Comparison of ENCODE assay signal across 2 cellular contexts in the genomic region with DNA sequence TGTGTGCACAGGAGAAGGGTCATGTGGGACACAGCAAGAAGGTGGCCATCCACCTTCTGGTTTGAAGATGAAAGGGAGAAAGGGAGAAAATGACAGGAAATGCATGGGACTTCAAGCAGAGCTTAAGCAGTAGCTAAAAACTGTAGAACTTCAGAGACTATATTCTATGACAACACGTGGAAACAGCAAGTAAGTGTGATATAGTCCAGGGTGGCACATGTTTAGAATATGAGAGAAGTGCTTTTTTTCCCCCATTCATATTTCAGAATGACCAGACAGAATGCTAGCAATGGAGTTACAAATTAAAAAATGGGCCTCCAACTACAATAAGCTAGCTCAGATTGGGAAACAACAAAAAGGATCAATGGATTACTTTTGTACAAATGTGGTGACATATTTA.
TF ChIP-seq lines count a peak whose summit lies in the region.

No MANE protein-coding gene starts in this region.

TF ChIP-seq in HepG2, 621 proteins besides CTCF, POLR2A, EP300 and RAD21:
- TF ChIP-seq, protein P1, sequence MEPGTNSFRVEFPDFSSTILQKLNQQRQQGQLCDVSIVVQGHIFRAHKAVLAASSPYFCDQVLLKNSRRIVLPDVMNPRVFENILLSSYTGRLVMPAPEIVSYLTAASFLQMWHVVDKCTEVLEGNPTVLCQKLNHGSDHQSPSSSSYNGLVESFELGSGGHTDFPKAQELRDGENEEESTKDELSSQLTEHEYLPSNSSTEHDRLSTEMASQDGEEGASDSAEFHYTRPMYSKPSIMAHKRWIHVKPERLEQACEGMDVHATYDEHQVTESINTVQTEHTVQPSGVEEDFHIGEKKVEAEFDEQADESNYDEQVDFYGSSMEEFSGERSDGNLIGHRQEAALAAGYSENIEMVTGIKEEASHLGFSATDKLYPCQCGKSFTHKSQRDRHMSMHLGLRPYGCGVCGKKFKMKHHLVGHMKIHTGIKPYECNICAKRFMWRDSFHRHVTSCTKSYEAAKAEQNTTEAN (CRISPR knock-in tag; conservative IDR thresholded peaks at IDR 0.05): no peak
- TF ChIP-seq, protein P2, sequence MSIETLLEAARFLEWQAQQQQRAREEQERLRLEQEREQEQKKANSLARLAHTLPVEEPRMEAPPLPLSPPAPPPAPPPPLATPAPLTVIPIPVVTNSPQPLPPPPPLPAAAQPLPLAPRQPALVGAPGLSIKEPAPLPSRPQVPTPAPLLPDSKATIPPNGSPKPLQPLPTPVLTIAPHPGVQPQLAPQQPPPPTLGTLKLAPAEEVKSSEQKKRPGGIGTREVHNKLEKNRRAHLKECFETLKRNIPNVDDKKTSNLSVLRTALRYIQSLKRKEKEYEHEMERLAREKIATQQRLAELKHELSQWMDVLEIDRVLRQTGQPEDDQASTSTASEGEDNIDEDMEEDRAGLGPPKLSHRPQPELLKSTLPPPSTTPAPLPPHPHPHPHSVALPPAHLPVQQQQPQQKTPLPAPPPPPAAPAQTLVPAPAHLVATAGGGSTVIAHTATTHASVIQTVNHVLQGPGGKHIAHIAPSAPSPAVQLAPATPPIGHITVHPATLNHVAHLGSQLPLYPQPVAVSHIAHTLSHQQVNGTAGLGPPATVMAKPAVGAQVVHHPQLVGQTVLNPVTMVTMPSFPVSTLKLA (IDR thresholded peaks at IDR 0.05): peak; percentile 95
TF ChIP-seq in HepG2: peak in this region for 1.

TF ChIP-seq in H1, 55 proteins besides CTCF, POLR2A, EP300 and RAD21:
- TF ChIP-seq NRF1 (IDR thresholded peaks at IDR 0.05; ENCODE audit: low read depth, low read length) (no peak), PHF8 (conservative IDR thresholded peaks at IDR 0.05; ENCODE audit: low read depth, low read length) (no peak), SIN3A (conservative IDR thresholded peaks at IDR 0.05 in 1 of 2, IDR thresholded peaks at IDR 0.05 in 1 of 2; ENCODE audit: low read depth in 1 of 2, low read length in 2 of 2) (no peak), SP2 (IDR thresholded peaks at IDR 0.05; ENCODE audit: low read length) (no peak), KDM4A (IDR thresholded peaks at IDR 0.05; ENCODE audit: low read depth, low read length, severe bottlenecking) (no peak), TBP (IDR thresholded peaks at IDR 0.05; ENCODE audit: low read depth, low read length) (no peak), SIX5 (IDR thresholded peaks at IDR 0.05; ENCODE audit: low read depth, low read length) (no peak), BRCA1 (IDR thresholded peaks at IDR 0.05; ENCODE audit: low read depth, low read length) (no peak), CTBP2 (IDR thresholded peaks at IDR 0.05; ENCODE audit: borderline replicate concordance, insufficient read depth, insufficient read length, low read length) (no peak), POU5F1 (IDR thresholded peaks at IDR 0.05; ENCODE audit: low read depth, low read length) (no peak), YY1 (IDR thresholded peaks at IDR 0.05; ENCODE audit: low read depth, low read length) (no peak), BACH1 (IDR thresholded peaks at IDR 0.05; ENCODE audit: low read length) (no peak), CBX8 (IDR thresholded peaks at IDR 0.05; ENCODE audit: borderline replicate concordance, low read depth, low read length) (no peak), RBBP5 (IDR thresholded peaks at IDR 0.05; ENCODE audit: borderline replicate concordance, low read depth, low read length) (no peak), TCF12 (IDR thresholded peaks at IDR 0.05; ENCODE audit: low read depth, low read length) (no peak), KDM5A (IDR thresholded peaks at IDR 0.05; ENCODE audit: low read length) (no peak)
- TF ChIP-seq, protein P3, sequence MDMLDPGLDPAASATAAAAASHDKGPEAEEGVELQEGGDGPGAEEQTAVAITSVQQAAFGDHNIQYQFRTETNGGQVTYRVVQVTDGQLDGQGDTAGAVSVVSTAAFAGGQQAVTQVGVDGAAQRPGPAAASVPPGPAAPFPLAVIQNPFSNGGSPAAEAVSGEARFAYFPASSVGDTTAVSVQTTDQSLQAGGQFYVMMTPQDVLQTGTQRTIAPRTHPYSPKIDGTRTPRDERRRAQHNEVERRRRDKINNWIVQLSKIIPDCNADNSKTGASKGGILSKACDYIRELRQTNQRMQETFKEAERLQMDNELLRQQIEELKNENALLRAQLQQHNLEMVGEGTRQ (IDR thresholded peaks at IDR 0.05; ENCODE audit: low read length): no peak
- TF ChIP-seq, protein P4, sequence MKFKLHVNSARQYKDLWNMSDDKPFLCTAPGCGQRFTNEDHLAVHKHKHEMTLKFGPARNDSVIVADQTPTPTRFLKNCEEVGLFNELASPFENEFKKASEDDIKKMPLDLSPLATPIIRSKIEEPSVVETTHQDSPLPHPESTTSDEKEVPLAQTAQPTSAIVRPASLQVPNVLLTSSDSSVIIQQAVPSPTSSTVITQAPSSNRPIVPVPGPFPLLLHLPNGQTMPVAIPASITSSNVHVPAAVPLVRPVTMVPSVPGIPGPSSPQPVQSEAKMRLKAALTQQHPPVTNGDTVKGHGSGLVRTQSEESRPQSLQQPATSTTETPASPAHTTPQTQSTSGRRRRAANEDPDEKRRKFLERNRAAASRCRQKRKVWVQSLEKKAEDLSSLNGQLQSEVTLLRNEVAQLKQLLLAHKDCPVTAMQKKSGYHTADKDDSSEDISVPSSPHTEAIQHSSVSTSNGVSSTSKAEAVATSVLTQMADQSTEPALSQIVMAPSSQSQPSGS (IDR thresholded peaks at IDR 0.05; ENCODE audit: low read length): no peak
